Comparison of ENCODE assay signal across 23 cellular contexts in genomic region chrX:9767375-9767774, GRCh38. TPM values are rescaled to one million over a fixed set of nuclear protein-coding genes. Genes with fewer than 3 reads are reported as not detected.
A peak's percentile ranks its signal among the peaks of the same experiment; 100 is the strongest.
DNase-seq lines count a peak whose midpoint lies in the region; ATAC-seq and TF ChIP-seq lines count a peak whose summit lies in the region.
"Had no signal": no experiment of that assay in that cellular context is flagged by ENCODE, and none has a peak within 500 bp of the region (broad histone marks: within the 10 kb centered on the region; RNA-seq: fewer than 3 reads in every experiment).

No MANE protein-coding gene starts in this region.

- H4K20me1 ChIP-seq in Karpas-422 (ENCODE audit: insufficient read depth, low read depth, low read length), result no peaks in the 10 kb centered on the region
- no peaks in the 10 kb centered on the region for H4K20me1 ChIP-seq in OCI-LY7 (ENCODE audit: insufficient read depth, low read length)

- H3K9me2 ChIP-seq in Karpas-422 (replicated peaks; ENCODE audit: insufficient read depth, low read length) (no peaks in the 10 kb centered on the region), OCI-LY7 (ENCODE audit: insufficient read depth, low read length) (no peaks in the 10 kb centered on the region)

- intact Hi-C loops in OCI-LY7 (cut with micrococcal nuclease; ENCODE audit: unreplicated experiment) (no loop called here), esophagus squamous epithelium (cut with DNase I) (no loop called here)

- no peak overlapping the region for H3K4me3 ChIP-seq in Karpas-422 (ENCODE audit: low read length)
- H3K4me3 ChIP-seq in OCI-LY7 (ENCODE audit: low read depth, low read length, poor library complexity, severe bottlenecking), result no peak overlapping the region
- H3K4me3 ChIP-seq in esophagus squamous epithelium, result no peak overlapping the region
- H3K4me3 ChIP-seq: neural progenitor cell, SK-N-MC had no signal

- POLR2A ChIA-PET in OCI-LY7 (lab: Charles Lee), result interaction anchor here (0.6 to 1.0 kb wide), 3 partner anchors 509 to 678 kb away, joined by 3 to 10 read pairs (median 5); no protein-coding TSS in a partner anchor

- H3K27ac ChIP-seq in Karpas-422 (ENCODE audit: low read length) (no peak overlapping the region), OCI-LY7 (ENCODE audit: low read depth, low read length, poor library complexity, severe bottlenecking) (peak overlapping the region; percentile 25), esophagus squamous epithelium (no peak overlapping the region)
- H3K27ac ChIP-seq: neural progenitor cell, SK-N-MC had no signal

- CTCF ChIA-PET in OCI-LY7 (lab: Charles Lee; ENCODE audit: unreplicated experiment), result no interaction called here

- H3K4me1 ChIP-seq in Karpas-422 (ENCODE audit: low read length) (peaks cover 25% of the 10 kb centered on the region), OCI-LY7 (ENCODE audit: insufficient read depth, low read length, poor library complexity, severe bottlenecking) (peaks cover 15% of the 10 kb centered on the region), esophagus squamous epithelium (peaks cover 0 to 8% (median 0%) of the 10 kb centered on the region in 3 donors)
- H3K4me1 ChIP-seq: neural progenitor cell had no signal

- H3K9ac ChIP-seq in Karpas-422 (ENCODE audit: low read length), result no peak overlapping the region
- H3K9ac ChIP-seq: neural progenitor cell had no signal

- TF ChIP-seq POLR2A in esophagus squamous epithelium (IDR thresholded peaks at IDR 0.05), result no peak

- H2AFZ ChIP-seq in Karpas-422 (ENCODE audit: low read length), result no peak overlapping the region
- no peak overlapping the region for H2AFZ ChIP-seq in OCI-LY7 (ENCODE audit: low read length)
- H2AFZ ChIP-seq: neural progenitor cell had no signal

- H3K36me3 ChIP-seq in Karpas-422 (ENCODE audit: insufficient read depth, low read length) (no peaks in the 10 kb centered on the region), OCI-LY7 (ENCODE audit: insufficient read depth, low read length) (no peaks in the 10 kb centered on the region), esophagus squamous epithelium (no peaks in the 10 kb centered on the region)
- H3K36me3 ChIP-seq: neural progenitor cell had no signal

- BruUV-seq in OCI-LY7 (replicated peaks; lab: Mats Ljungman, UMichigan), result no TSS peak

- TF ChIP-seq CTCF in OCI-LY7 (conservative IDR thresholded peaks at IDR 0.05; ENCODE audit: low read length) (no peak), esophagus squamous epithelium (IDR thresholded peaks at IDR 0.05) (no peak)

- H3K4me2 ChIP-seq in Karpas-422 (ENCODE audit: low read depth, low read length, poor library complexity, severe bottlenecking) (peak overlapping the region; percentile 16), OCI-LY7 (ENCODE audit: low read length) (peak overlapping the region; percentile 36)
- H3K4me2 ChIP-seq: neural progenitor cell had no signal

- H3K79me2 ChIP-seq in Karpas-422 (ENCODE audit: low read length) (no peaks in the 10 kb centered on the region), OCI-LY7 (ENCODE audit: insufficient read depth, low read depth, low read length) (no peaks in the 10 kb centered on the region)

- DNase-seq in COLO668 (lab: John Stamatoyannopoulos, UW; ENCODE audit: unreplicated experiment) (peak; percentile 2), Karpas-422 (peak; percentile 50), OCI-LY7 (ENCODE audit: low spot score) (peak; percentile 16), myocyte (ENCODE audit: low read depth) (peak; percentile 6), esophagus squamous epithelium (lab: John Stamatoyannopoulos, UW) (no peak)
- DNase-seq: activated CD4-positive, alpha-beta T cell treated with anti-CD3 and anti-CD28 coated beads for 1 hour; activated CD8-positive, alpha-beta T cell treated with anti-CD3 and anti-CD28 coated beads for 36 hours; aorta; cortex of kidney; hypothalamus; IMR-90; right cardiac atrium; stimulated activated CD4-positive, alpha-beta T cell treated with anti-CD3 and anti-CD28 coated beads, Interleukin-4, amount 100 ng/mL, for 24 hours; substantia nigra; T-helper 17 cell had no signal

- ATAC-seq in GM21360 (IDR thresholded peaks at IDR 0.05; ENCODE audit: unreplicated experiment) (no peak), HG03432 (IDR thresholded peaks at IDR 0.05; ENCODE audit: unreplicated experiment) (no peak)
- ATAC-seq: activated CD8-positive, alpha-beta T cell treated with anti-CD3 and anti-CD28 coated beads for 36 hours; left lobe of liver; stimulated activated effector memory CD8-positive, alpha-beta T cell treated with anti-CD3 and anti-CD28 coated beads, Interleukin-12 subunit alpha, Interleukin-12 subunit beta, amount 100 ng/mL, for 72 hours; T-helper 17 cell had no signal

- H3K9me3 ChIP-seq in Karpas-422 (ENCODE audit: low read length) (no peaks in the 10 kb centered on the region), OCI-LY7 (ENCODE audit: low read length) (no peaks in the 10 kb centered on the region), esophagus squamous epithelium (no peaks in the 10 kb centered on the region)

- WGBS in esophagus squamous epithelium, 2 donors, result 25 to 46% methylated on average over 3 to 5 of the region's 6 CpGs

- H3K27me3 ChIP-seq in Karpas-422 (ENCODE audit: low read length) (no peaks in the 10 kb centered on the region), esophagus squamous epithelium (peaks cover 0 to 9% (median 0%) of the 10 kb centered on the region in 4 donors)

RNA-seq across cellular contexts. Expression of gene GPR143, which starts 1.7 kb away (rescaled TPM):
- total RNA-seq in Karpas-422 (2014; rRNA removed; shearing (Covaris generic); ENCODE audit: low replicate concordance), result not detected in 2 replicates
- not detected in 2 replicates for total RNA-seq in OCI-LY7 (2014; rRNA removed; shearing (Covaris generic))
- total RNA-seq in OCI-LY7 (2022), result not detected in 2 replicates
- not detected in 2 replicates for total RNA-seq in myocyte
- polyA plus RNA-seq in myocyte (2012), result not detected
- 1 to 10 TPM in 3 of 4 donors, under 1 TPM in 1; 0.68 to 3.9 (median 1.8) TPM for total RNA-seq in esophagus squamous epithelium
- total RNA-seq: activated CD8-positive, alpha-beta T cell treated with anti-CD3 and anti-CD28 coated beads for 36 hours; activated T-helper 2 cell treated with anti-CD3 and anti-CD28 coated beads, Interferon-gamma antibody, Interleukin-2, Interleukin-4, amounts not matched to agents 10 μg/mL and 5 μg/mL and 100 μg/mL, durations not matched to agents 14 hours and 24 hours and 36 hours; IMR-90; T-helper 17 cell had no signal
- polyA plus RNA-seq: CD14-positive monocyte had no signal

RNA-seq across cellular contexts. Expression of gene SHROOM2, which starts 18.9 kb away (rescaled TPM):
- total RNA-seq in Karpas-422 (2014; rRNA removed; shearing (Covaris generic); ENCODE audit: low replicate concordance), result 0.11 and 0.15 TPM in 2 replicates
- not detected in 2 replicates for total RNA-seq in OCI-LY7 (2014; rRNA removed; shearing (Covaris generic))
- not detected in 2 replicates for total RNA-seq in OCI-LY7 (2022)
- 5.5 and 18.3 TPM in 2 replicates for total RNA-seq in myocyte
- 9.0 TPM for polyA plus RNA-seq in myocyte (2012)
- 10 to 100 TPM in 2 of 4 donors, 1 to 10 TPM in 2; 7.8 to 13.2 (median 11.2) TPM for total RNA-seq in esophagus squamous epithelium
- total RNA-seq: activated CD8-positive, alpha-beta T cell treated with anti-CD3 and anti-CD28 coated beads for 36 hours; activated T-helper 2 cell treated with anti-CD3 and anti-CD28 coated beads, Interferon-gamma antibody, Interleukin-2, Interleukin-4, amounts not matched to agents 10 μg/mL and 5 μg/mL and 100 μg/mL, durations not matched to agents 14 hours and 24 hours and 36 hours; T-helper 17 cell had no signal
- polyA plus RNA-seq: CD14-positive monocyte had no signal
